ENCODE assay signal across 11 cellular contexts in the genomic region with DNA sequence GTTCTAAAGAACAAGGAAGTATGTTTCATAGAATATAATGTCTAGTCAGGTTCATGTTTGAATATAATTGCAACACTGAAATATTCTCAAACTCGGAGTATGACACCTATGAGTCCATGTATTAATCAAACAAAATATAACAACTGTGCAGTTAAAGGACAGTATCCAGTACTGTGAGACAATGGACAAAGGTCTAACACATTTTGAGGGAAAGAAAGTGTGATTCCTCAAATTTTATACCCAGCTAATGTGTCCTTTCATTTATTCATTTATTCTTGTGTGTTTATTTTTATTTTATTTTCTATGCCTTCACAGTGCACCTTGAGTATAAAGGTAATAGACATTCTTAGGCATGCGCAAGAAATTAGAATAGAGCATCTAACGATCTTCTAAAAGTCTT.
"Had no signal": no experiment of that assay in that cellular context is flagged by ENCODE, and none has a peak within 500 bp of the region (broad histone marks: within the 10 kb centered on the region; RNA-seq: fewer than 3 reads in every experiment).

No MANE protein-coding gene starts in this region.

- H3K9ac ChIP-seq: GM23248 had no signal

- ATAC-seq: GM23338, HCT116 had no signal

- FAIRE-seq: H1, H54 had no signal

- H3K27ac ChIP-seq: GM23248 had no signal

- H2AFZ ChIP-seq: GM23248, GM23338 had no signal

- H3K36me3 ChIP-seq: HAP-1 had no signal

- H3K4me2 ChIP-seq: GM23338 had no signal

- DNase-seq: GM23248, GOT3, H7, H9, HCEC 1CT, HFFc6 had no signal

- H3K4me1 ChIP-seq: HAP-1 had no signal

- H3K4me3 ChIP-seq: GM23248, GM23338, HAP-1 had no signal
